ENCODE assay signal across 11 cellular contexts in genomic region chr1:237672748-237673147, GRCh38.
A peak's percentile ranks its signal among the peaks of the same experiment; 100 is the strongest.
DNase-seq lines count a peak whose midpoint lies in the region; ATAC-seq and TF ChIP-seq lines count a peak whose summit lies in the region.
"Had no signal": no experiment of that assay in that cellular context is flagged by ENCODE, and none has a peak within 500 bp of the region (broad histone marks: within the 10 kb centered on the region; RNA-seq: fewer than 3 reads in every experiment).

No MANE protein-coding gene starts in this region.

- H3K36me3 Mint-ChIP-seq in T-cell (no peaks in the 10 kb centered on the region), chondrocyte (ENCODE audit: low read depth) (no peaks in the 10 kb centered on the region)

- peaks cover 2 to 7% (median 5%) of the 10 kb centered on the region in 3 donors for H3K9me3 Mint-ChIP-seq in T-cell
- no peaks in the 10 kb centered on the region for H3K9me3 Mint-ChIP-seq in chondrocyte (ENCODE audit: low read depth)

- TF ChIP-seq CTCF in 22Rv1 (IDR thresholded peaks at IDR 0.05) (peak; percentile 75), chondrocyte (IDR thresholded peaks at IDR 0.05) (no peak)

- H3K27me3 Mint-ChIP-seq in T-cell: no peaks in the 10 kb centered on the region
- peaks cover 2% of the 10 kb centered on the region for H3K27me3 Mint-ChIP-seq in chondrocyte (ENCODE audit: low read depth)

- CTCF ChIA-PET in T-cell (lab: Charles Lee): no interaction called here

- no peak overlapping the region for H3K4me3 Mint-ChIP-seq in T-cell
- no peak overlapping the region for H3K4me3 Mint-ChIP-seq in chondrocyte (ENCODE audit: unreplicated experiment)
- H3K4me3 Mint-ChIP-seq: nephron had no signal

- ATAC-seq in T-cell (replicated peaks in 1 of 4) (no peak), GM21447 (IDR thresholded peaks at IDR 0.05; ENCODE audit: unreplicated experiment) (no peak), HG03439 (IDR thresholded peaks at IDR 0.05; ENCODE audit: unreplicated experiment) (no peak)

- H3K4me1 Mint-ChIP-seq in T-cell (no peaks in the 10 kb centered on the region), chondrocyte (ENCODE audit: low read depth) (peaks cover 3% of the 10 kb centered on the region)
- H3K4me1 Mint-ChIP-seq: nephron had no signal

- peak; percentile 64 for DNase-seq in DMS53 treated with DMSO at 0.1 percent for 48 hours (lab: John Stamatoyannopoulos, UW; ENCODE audit: unreplicated experiment)
- peak; percentile 46 for DNase-seq in NCI-H1092 (lab: John Stamatoyannopoulos, UW)
- peak; percentile 0 for DNase-seq in amniotic epithelial cell (ENCODE audit: low read depth)
- no peak for DNase-seq in T-cell
- no peak for DNase-seq in chondrocyte (ENCODE audit: low spot score)

- POLR2A ChIA-PET in T-cell (lab: Charles Lee): no interaction called here

- H3K27ac Mint-ChIP-seq in T-cell (no peak overlapping the region), chondrocyte (ENCODE audit: unreplicated experiment) (no peak overlapping the region)
- H3K27ac Mint-ChIP-seq: nephron had no signal

- H3K27ac ChIP-seq in 22Rv1: no peak overlapping the region
- H3K27ac ChIP-seq: KMS-11, tibial nerve had no signal

Comparison
In these comparisons a context has a peak if more than half of its experiments do, and no peak if none do; other contexts are left out.
1. DNase-seq: peak in DMS53 treated with DMSO at 0.1 percent for 48 hours (single experiment), NCI-H1092 (single experiment) and amniotic epithelial cell (single experiment); none in T-cell (0 of 34) and chondrocyte (single experiment).